ENCODE assay signal across 23 cellular contexts in genomic region chr4:6924361-6924779, GRCh38. TPM values are rescaled to one million over a fixed set of nuclear protein-coding genes. Genes with fewer than 3 reads are reported as not detected.
A peak's percentile ranks its signal among the peaks of the same experiment; 100 is the strongest.
DNase-seq lines count a peak whose midpoint lies in the region; ATAC-seq and TF ChIP-seq lines count a peak whose summit lies in the region.
"Had no signal": no experiment of that assay in that cellular context is flagged by ENCODE, and none has a peak within 500 bp of the region (broad histone marks: within the 10 kb centered on the region; RNA-seq: fewer than 3 reads in every experiment).

No MANE protein-coding gene starts in this region.

- no peak for TF ChIP-seq POLR2A in suprapubic skin (IDR thresholded peaks at IDR 0.05)
- TF ChIP-seq POLR2A in tibial nerve (IDR thresholded peaks at IDR 0.05): no peak

- H3K36me3 ChIP-seq in right atrium auricular region (peaks cover 22% of the 10 kb centered on the region), suprapubic skin (peaks cover 16% of the 10 kb centered on the region), tibial nerve (peaks cover 0 to 34% (median 10%) of the 10 kb centered on the region in 3 donors)
- peaks cover 0 to 19% (median 0%) of the 10 kb centered on the region in 3 experiments for H3K36me3 ChIP-seq in naive thymus-derived CD4-positive, alpha-beta T cell (ENCODE audit: control insufficient read depth in 2 of 3, insufficient read depth in 3 of 3, low read length in 3 of 3)
- H3K36me3 ChIP-seq: ovary had no signal

- intact Hi-C loops in Right ventricle myocardium superior (cut with DNase I): no loop called here
- intact Hi-C loops in naive thymus-derived CD4-positive, alpha-beta T cell (cut with micrococcal nuclease): no loop called here

- H3K27me3 Mint-ChIP-seq in effector memory CD8-positive, alpha-beta T cell: no peaks in the 10 kb centered on the region
- H3K27me3 Mint-ChIP-seq in naive thymus-derived CD4-positive, alpha-beta T cell: no peaks in the 10 kb centered on the region

- H3K27ac ChIP-seq in right atrium auricular region (peak overlapping the region in 1 of 2 donors; percentile 6), suprapubic skin (peak overlapping the region; percentile 23), tibial nerve (peak overlapping the region in 1 of 4 donors; percentile 50)
- no peak overlapping the region for H3K27ac ChIP-seq in naive thymus-derived CD4-positive, alpha-beta T cell (ENCODE audit: low read depth, low read length)
- H3K27ac ChIP-seq: A549, ovary had no signal

- peaks cover 60 to 68% of the 10 kb centered on the region in 2 donors for H3K4me1 Mint-ChIP-seq in effector memory CD8-positive, alpha-beta T cell (ENCODE audit: low read depth in 2 of 2)
- H3K4me1 Mint-ChIP-seq in naive thymus-derived CD4-positive, alpha-beta T cell: peaks cover 65 to 86% (median 74%) of the 10 kb centered on the region in 7 donors

- TF ChIP-seq CTCF in right atrium auricular region (IDR thresholded peaks at IDR 0.05) (no peak), suprapubic skin (IDR thresholded peaks at IDR 0.05) (no peak), tibial nerve (IDR thresholded peaks at IDR 0.05) (no peak)

- 90% methylated on average over 9 of the region's 12 CpGs for WGBS in suprapubic skin
- 89 to 90% methylated on average over 12 of the region's 12 CpGs for WGBS in tibial nerve, 2 donors

- H3K36me3 Mint-ChIP-seq in effector memory CD8-positive, alpha-beta T cell (ENCODE audit: insufficient read depth): peaks cover 14% of the 10 kb centered on the region
- H3K36me3 Mint-ChIP-seq in naive thymus-derived CD4-positive, alpha-beta T cell: peaks cover 3 to 49% (median 24%) of the 10 kb centered on the region in 5 donors

- peak overlapping the region; percentile 59 to 81 for H3K27ac Mint-ChIP-seq in effector memory CD8-positive, alpha-beta T cell
- peak overlapping the region in 3 of 9 donors; percentile 51 to 90 (median 51) for H3K27ac Mint-ChIP-seq in naive thymus-derived CD4-positive, alpha-beta T cell

- no peak for TF ChIP-seq EP300 in suprapubic skin (IDR thresholded peaks at IDR 0.05)
- TF ChIP-seq EP300 in tibial nerve (IDR thresholded peaks at IDR 0.05): no peak

- no peaks in the 10 kb centered on the region for H3K9me3 Mint-ChIP-seq in effector memory CD8-positive, alpha-beta T cell
- no peaks in the 10 kb centered on the region for H3K9me3 Mint-ChIP-seq in naive thymus-derived CD4-positive, alpha-beta T cell

- ATAC-seq in Right ventricle myocardium superior (ENCODE audit: poor library complexity): peak; percentile 83
- ATAC-seq in effector memory CD8-positive, alpha-beta T cell (replicated peaks): no peak
- ATAC-seq in naive thymus-derived CD4-positive, alpha-beta T cell: no peak
- ATAC-seq: A549 had no signal

- H3K9me3 ChIP-seq in right atrium auricular region: no peaks in the 10 kb centered on the region
- H3K9me3 ChIP-seq in naive thymus-derived CD4-positive, alpha-beta T cell (ENCODE audit: control insufficient read depth in 2 of 3, low read length in 3 of 3): no peaks in the 10 kb centered on the region
- H3K9me3 ChIP-seq in suprapubic skin: no peaks in the 10 kb centered on the region
- H3K9me3 ChIP-seq in tibial nerve: no peaks in the 10 kb centered on the region
- H3K9me3 ChIP-seq: A549, ascending aorta, BE2C, ovary had no signal

- H3K4me1 ChIP-seq in right atrium auricular region (peaks cover 0 to 29% of the 10 kb centered on the region in 2 donors), suprapubic skin (peaks cover 23% of the 10 kb centered on the region), tibial nerve (peaks cover 0 to 57% (median 30%) of the 10 kb centered on the region in 4 donors)
- H3K4me1 ChIP-seq in naive thymus-derived CD4-positive, alpha-beta T cell (ENCODE audit: control insufficient read depth in 2 of 2, insufficient read depth in 2 of 2, low read length in 2 of 2): peaks cover 26 to 51% of the 10 kb centered on the region in 2 donors
- H3K4me1 ChIP-seq: A549, BE2C had no signal

- H3K4me3 ChIP-seq in right atrium auricular region (no peak overlapping the region), suprapubic skin (no peak overlapping the region), tibial nerve (no peak overlapping the region)
- no peak overlapping the region for H3K4me3 ChIP-seq in naive thymus-derived CD4-positive, alpha-beta T cell (ENCODE audit: low read length)
- H3K4me3 ChIP-seq: A549, ascending aorta, ovary had no signal

- DNase-seq in Right ventricle myocardium superior (peak; percentile 75), right atrium auricular region (ENCODE audit: low spot score) (no peak), suprapubic skin (ENCODE audit: low spot score in 2 of 2) (no peak), OCI-M1 (lab: John Stamatoyannopoulos, UW) (no peak), tibial nerve (ENCODE audit: low spot score in 2 of 2) (no peak), NCI-H748 treated with DMSO at 0.1 percent for 48 hours (lab: John Stamatoyannopoulos, UW) (no peak)
- DNase-seq in effector memory CD8-positive, alpha-beta T cell: no peak
- DNase-seq in naive thymus-derived CD4-positive, alpha-beta T cell: no peak
- DNase-seq: activated CD4-positive, alpha-beta T cell treated with anti-CD3 and anti-CD28 coated beads for 48 hours; activated naive CD4-positive, alpha-beta T cell treated with anti-CD3 and anti-CD28 coated beads, Interleukin-2, amount 50 U/mL, for 16 hours; activated T-cell treated with anti-CD3 and anti-CD28 coated beads, Interleukin-2, amount 50 U/mL, for 48 hours; BE2C; central memory CD4-positive, alpha-beta T cell; dermis blood vessel endothelial cell; EL; kidney glomerular epithelial cell; mesendoderm; NCI-H187; NCI-H524 treated with DMSO at 0.1 percent for 48 hours; ovary; stimulated activated CD8-positive, alpha-beta memory T cell treated with anti-CD3 and anti-CD28 coated beads, Interleukin-4, amount 100 ng/mL, for 48 hours had no signal

- H3K27me3 ChIP-seq in right atrium auricular region (no peaks in the 10 kb centered on the region), suprapubic skin (no peaks in the 10 kb centered on the region), tibial nerve (no peaks in the 10 kb centered on the region)
- no peaks in the 10 kb centered on the region for H3K27me3 ChIP-seq in naive thymus-derived CD4-positive, alpha-beta T cell (ENCODE audit: control insufficient read depth in 2 of 2, insufficient read depth in 2 of 2, low read length in 2 of 2)
- H3K27me3 ChIP-seq: ascending aorta, BE2C, ovary had no signal

- H3K4me3 Mint-ChIP-seq in effector memory CD8-positive, alpha-beta T cell: peak overlapping the region in 1 of 2 donors; percentile 72
- H3K4me3 Mint-ChIP-seq in naive thymus-derived CD4-positive, alpha-beta T cell: peak overlapping the region in 7 of 10 donors; percentile 1 to 92 (median 53)

- POLR2A ChIA-PET in naive thymus-derived CD4-positive, alpha-beta T cell (lab: Charles Lee): interaction anchor here (1.2 to 1.8 kb wide), 2 partner anchors 16 to 50 kb away, joined by 3 to 6 read pairs; no protein-coding TSS in a partner anchor

- CTCF ChIA-PET in naive thymus-derived CD4-positive, alpha-beta T cell (lab: Charles Lee): no interaction called here

RNA-seq across cellular contexts. Expression of gene TBC1D14, which starts 14.7 kb away (rescaled TPM):
- total RNA-seq in Right ventricle myocardium superior: 33.1 TPM
- total RNA-seq in right atrium auricular region: 10 to 100 TPM; 33.7 to 34.0 TPM
- 10 to 100 TPM; 42.9 to 72.2 (median 58.3) TPM for total RNA-seq in naive thymus-derived CD4-positive, alpha-beta T cell
- 10 to 100 TPM; 34.4 to 53.5 TPM for polyA plus RNA-seq in naive thymus-derived CD4-positive, alpha-beta T cell
- total RNA-seq in suprapubic skin: 100 to 1,000 TPM in 2 of 4 donors, 10 to 100 TPM in 2; 55.0 to 111 (median 97.9) TPM
- 10 to 100 TPM; 46.9 to 65.7 (median 51.3) TPM for total RNA-seq in tibial nerve
